ENCODE assay signal across 8 cellular contexts in genomic region chr7:1742555-1743303, GRCh38.
DNase-seq lines count a peak whose midpoint lies in the region; ATAC-seq lines count a peak whose summit lies in the region.

No MANE protein-coding gene starts in this region.

- H3K4me1 Mint-ChIP-seq in activated T-cell treated with anti-CD3 and anti-CD28 coated beads, Interleukin-2, amount 50 U/mL, for 4 hours (ENCODE audit: low read depth) = peaks cover 26% of the 10 kb centered on the region

- H3K27me3 Mint-ChIP-seq in activated T-cell treated with anti-CD3 and anti-CD28 coated beads, Interleukin-2, amount 50 U/mL, for 4 hours (ENCODE audit: low read depth) = peaks cover 9% of the 10 kb centered on the region

- H3K4me3 Mint-ChIP-seq in activated T-cell treated with anti-CD3 and anti-CD28 coated beads, Interleukin-2, amount 50 U/mL, for 4 hours = peak overlapping the region; percentile 47

- no peaks in the 10 kb centered on the region for H3K36me3 Mint-ChIP-seq in activated T-cell treated with anti-CD3 and anti-CD28 coated beads, Interleukin-2, amount 50 U/mL, for 4 hours (ENCODE audit: insufficient read depth)

- DNase-seq in EH (ENCODE audit: low read depth) (peak; percentile 13), M059J (ENCODE audit: low read depth) (peak; percentile 24), iris pigment epithelial cell (ENCODE audit: low read depth) (peak; percentile 33), cerebellum (ENCODE audit: low spot score) (no peak), NK-92 (lab: John Stamatoyannopoulos, UW; ENCODE audit: unreplicated experiment) (no peak)
- no peak for DNase-seq in activated T-cell treated with anti-CD3 and anti-CD28 coated beads, Interleukin-2, amount 50 U/mL, for 4 hours

- peak in 1 of 2 donors; percentile 28 for ATAC-seq in activated T-cell treated with anti-CD3 and anti-CD28 coated beads, Interleukin-2, amount 50 U/mL, for 4 hours
- ATAC-seq in HG02840 (IDR thresholded peaks at IDR 0.05; ENCODE audit: low FRiP score, unreplicated experiment) = no peak
- no peak for ATAC-seq in GM18867 (IDR thresholded peaks at IDR 0.05; ENCODE audit: unreplicated experiment)

- H3K9me3 Mint-ChIP-seq in activated T-cell treated with anti-CD3 and anti-CD28 coated beads, Interleukin-2, amount 50 U/mL, for 4 hours = no peaks in the 10 kb centered on the region

Comparison
In these comparisons a context has a peak if more than half of its experiments do, and no peak if none do; other contexts are left out.
1. DNase-seq: peak in EH (single experiment), M059J (single experiment) and iris pigment epithelial cell (single experiment); none in activated T-cell treated with anti-CD3 and anti-CD28 coated beads, Interleukin-2, amount 50 U/mL, for 4 hours (single experiment), cerebellum (single experiment) and NK-92 (single experiment).